Comparison of ENCODE assay signal across 20 cellular contexts in genomic region chr2:62474173-62474572, GRCh38. TPM values are rescaled to one million over a fixed set of nuclear protein-coding genes. Genes with fewer than 3 reads are reported as not detected.
A peak's percentile ranks its signal among the peaks of the same experiment; 100 is the strongest.
DNase-seq lines count a peak whose midpoint lies in the region; TF ChIP-seq lines count a peak whose summit lies in the region.
"Had no signal": no experiment of that assay in that cellular context is flagged by ENCODE, and none has a peak within 500 bp of the region (broad histone marks: within the 10 kb centered on the region; RNA-seq: fewer than 3 reads in every experiment).

No MANE protein-coding gene starts in this region.

- no peak overlapping the region for H3K4me3 Mint-ChIP-seq in progenitor cell of endocrine pancreas (ENCODE audit: low read depth)
- H3K4me3 Mint-ChIP-seq: GM23338, mesothelial cell of epicardium had no signal

- no peak overlapping the region for H3K9ac ChIP-seq in rectal smooth muscle tissue (ENCODE audit: low read length)

- no peaks in the 10 kb centered on the region for H3K9me3 ChIP-seq in WERI-Rb-1 (ENCODE audit: severe bottlenecking)
- H3K9me3 ChIP-seq: A549, right atrium auricular region had no signal

- no peaks in the 10 kb centered on the region for H3K36me3 Mint-ChIP-seq in progenitor cell of endocrine pancreas (ENCODE audit: insufficient read depth)
- H3K36me3 Mint-ChIP-seq: mesothelial cell of epicardium had no signal

- H3K27me3 Mint-ChIP-seq in progenitor cell of endocrine pancreas: peaks cover 7% of the 10 kb centered on the region

- no peaks in the 10 kb centered on the region for H3K36me3 ChIP-seq in rectal smooth muscle tissue (ENCODE audit: control insufficient read depth, insufficient read depth, low read length)
- H3K36me3 ChIP-seq in WERI-Rb-1: no peaks in the 10 kb centered on the region
- H3K36me3 ChIP-seq: right atrium auricular region had no signal

- H3K27ac ChIP-seq in rectal smooth muscle tissue (ENCODE audit: low read depth, low read length) (peak overlapping the region; percentile 62), WERI-Rb-1 (no peak overlapping the region)

- H3K4me1 Mint-ChIP-seq in progenitor cell of endocrine pancreas (ENCODE audit: low read depth): peaks cover 12% of the 10 kb centered on the region

- no peaks in the 10 kb centered on the region for H3K27me3 ChIP-seq in rectal smooth muscle tissue (ENCODE audit: control insufficient read depth, insufficient read depth, low read length)
- H3K27me3 ChIP-seq in WERI-Rb-1 (ENCODE audit: insufficient read depth, low read depth, severe bottlenecking): no peaks in the 10 kb centered on the region
- H3K27me3 ChIP-seq: right atrium auricular region had no signal

- H3K9me3 Mint-ChIP-seq in progenitor cell of endocrine pancreas (ENCODE audit: low read depth): no peaks in the 10 kb centered on the region
- H3K9me3 Mint-ChIP-seq: activated T-helper 2 cell treated with anti-CD3 and anti-CD28 coated beads, Interferon-gamma antibody, Interleukin-2, Interleukin-4, amounts not matched to agents 10 μg/mL and 5 μg/mL and 100 μg/mL, durations not matched to agents 14 hours and 24 hours and 36 hours; GM23338; mesothelial cell of epicardium had no signal

- no peak for TF ChIP-seq CTCF in AG10803 (conservative IDR thresholded peaks at IDR 0.05; ENCODE audit: low read length)
- no peak for TF ChIP-seq CTCF in WERI-Rb-1 (IDR thresholded peaks at IDR 0.05; ENCODE audit: low read depth, low read length)
- TF ChIP-seq CTCF in progenitor cell of endocrine pancreas (IDR thresholded peaks at IDR 0.05; ENCODE audit: unreplicated experiment): no peak

- H3K4me3 ChIP-seq in AG10803 (ENCODE audit: low read length) (no peak overlapping the region), rectal smooth muscle tissue (ENCODE audit: low read length) (peak overlapping the region; percentile 33), WERI-Rb-1 (ENCODE audit: low read depth, low read length) (no peak overlapping the region)
- H3K4me3 ChIP-seq: A549, GM23338, right atrium auricular region had no signal

- H3K27ac Mint-ChIP-seq in progenitor cell of endocrine pancreas: no peak overlapping the region
- H3K27ac Mint-ChIP-seq: activated T-helper 2 cell treated with anti-CD3 and anti-CD28 coated beads, Interferon-gamma antibody, Interleukin-2, Interleukin-4, amounts not matched to agents 10 μg/mL and 5 μg/mL and 100 μg/mL, durations not matched to agents 14 hours and 24 hours and 36 hours; GM23338 had no signal

- peaks cover 42% of the 10 kb centered on the region for H3K4me1 ChIP-seq in rectal smooth muscle tissue (ENCODE audit: control insufficient read depth, insufficient read depth, low read length)
- H3K4me1 ChIP-seq: A549 had no signal

- DNase-seq in AG10803 (ENCODE audit: low read depth): peak; percentile 57
- peak; percentile 51 for DNase-seq in amniotic epithelial cell (ENCODE audit: low read depth)
- DNase-seq in iPS-NIHi7 (ENCODE audit: extremely low spot score): peak; percentile 4
- DNase-seq in activated CD4-positive, alpha-beta T cell treated with anti-CD3 and anti-CD28 coated beads, Interleukin-2, amount 50 U/mL, for 1 hour: no peak
- no peak for DNase-seq in dedifferentiated amniotic fluid mesenchymal stem cell (ENCODE audit: extremely low spot score)
- DNase-seq in WERI-Rb-1: no peak
- DNase-seq in progenitor cell of endocrine pancreas (ENCODE audit: low spot score, unreplicated experiment): no peak
- DNase-seq: central memory CD4-positive, alpha-beta T cell; hippocampal formation; KBM-7; NCI-H2029 treated with DMSO at 0.1 percent for 48 hours; NCI-H510A; stimulated activated naive CD4-positive, alpha-beta T cell treated with Interleukin-2 at 50 U/mL for 16 hours; SW 1271 had no signal

RNA-seq across cellular contexts. Expression of gene TMEM17, which starts 31.8 kb away (rescaled TPM):
- 4.8 and 5.9 TPM in 2 replicates for total RNA-seq in progenitor cell of endocrine pancreas
- total RNA-seq: activated T-helper 2 cell treated with anti-CD3 and anti-CD28 coated beads, Interferon-gamma antibody, Interleukin-2, Interleukin-4, amounts not matched to agents 10 μg/mL and 5 μg/mL and 100 μg/mL, durations not matched to agents 14 hours and 24 hours and 36 hours had no signal

Comparison
In these comparisons a context has a peak if more than half of its experiments do, and no peak if none do; other contexts are left out.
1. DNase-seq: peak in AG10803 (single experiment), amniotic epithelial cell (single experiment) and iPS-NIHi7 (single experiment); none in activated CD4-positive, alpha-beta T cell treated with anti-CD3 and anti-CD28 coated beads, Interleukin-2, amount 50 U/mL, for 1 hour (single experiment), dedifferentiated amniotic fluid mesenchymal stem cell (single experiment), WERI-Rb-1 (single experiment) and progenitor cell of endocrine pancreas (single experiment).